Comparison of ENCODE assay signal across 10 cellular contexts in genomic region chr2:216555274-216555673, GRCh38. TPM values are rescaled to one million over a fixed set of nuclear protein-coding genes. Genes with fewer than 3 reads are reported as not detected.
DNase-seq lines count a peak whose midpoint lies in the region; FAIRE-seq and TF ChIP-seq lines count a peak whose summit lies in the region.
"Had no signal": no experiment of that assay in that cellular context is flagged by ENCODE, and none has a peak within 500 bp of the region (broad histone marks: within the 10 kb centered on the region; RNA-seq: fewer than 3 reads in every experiment).

No MANE protein-coding gene starts in this region.

- H2AFZ ChIP-seq in hepatocyte, result no peak overlapping the region

- H3K4me1 ChIP-seq in kidney (ENCODE audit: control insufficient read depth in 1 of 2, insufficient read depth in 1 of 2, low read depth in 1 of 2, low read length in 2 of 2) (peaks cover 0 to 5% of the 10 kb centered on the region in 2 donors), hepatocyte (ENCODE audit: insufficient read depth) (peaks cover 24% of the 10 kb centered on the region)

- in situ Hi-C loops in astrocyte of the spinal cord (cut with HindIII; ENCODE audit: low sequenced_read_pairs), result no loop called here

- no peaks in the 10 kb centered on the region for H3K36me3 ChIP-seq in kidney (ENCODE audit: control insufficient read depth in 1 of 2, insufficient read depth in 2 of 2, low read length in 2 of 2)
- no peaks in the 10 kb centered on the region for H3K36me3 ChIP-seq in hepatocyte (replicated peaks; ENCODE audit: insufficient read depth, low read depth)
- H3K36me3 ChIP-seq: neutrophil had no signal

- H3K27ac ChIP-seq in kidney (ENCODE audit: low read depth in 2 of 2, low read length in 2 of 2), result no peak overlapping the region
- H3K27ac ChIP-seq in hepatocyte, result no peak overlapping the region
- H3K27ac ChIP-seq: neutrophil had no signal

- TF ChIP-seq CTCF in astrocyte of the spinal cord (IDR thresholded peaks at IDR 0.05; ENCODE audit: low read depth, low read length), result no peak
- TF ChIP-seq CTCF in kidney (IDR thresholded peaks at IDR 0.05; ENCODE audit: borderline replicate concordance, extremely low read depth, insufficient read depth), result no peak
- TF ChIP-seq CTCF in hepatocyte (IDR thresholded peaks at IDR 0.05; ENCODE audit: poor library complexity), result no peak

- H3K9ac ChIP-seq in kidney (ENCODE audit: low read length in 2 of 2), result no peak overlapping the region

- H3K79me2 ChIP-seq in hepatocyte, result no peaks in the 10 kb centered on the region

- no peaks in the 10 kb centered on the region for H3K9me3 ChIP-seq in kidney (ENCODE audit: control insufficient read depth in 1 of 2, low read length in 2 of 2)
- H3K9me3 ChIP-seq in hepatocyte (ENCODE audit: low read depth), result no peaks in the 10 kb centered on the region
- H3K9me3 ChIP-seq: neutrophil had no signal

- H3K4me3 ChIP-seq in astrocyte of the spinal cord (ENCODE audit: low read depth, low read length), result no peak overlapping the region
- H3K4me3 ChIP-seq in kidney (ENCODE audit: low read length in 2 of 2), result no peak overlapping the region
- no peak overlapping the region for H3K4me3 ChIP-seq in hepatocyte

- no peaks in the 10 kb centered on the region for H4K20me1 ChIP-seq in hepatocyte (ENCODE audit: insufficient read depth, poor library complexity, severe bottlenecking)

- H3K4me2 ChIP-seq in hepatocyte, result no peak overlapping the region

- H3K27me3 ChIP-seq in hepatocyte, result no peaks in the 10 kb centered on the region
- H3K27me3 ChIP-seq: neutrophil had no signal

- peak; percentile 78 for DNase-seq in A172 (ENCODE audit: low spot score)
- DNase-seq in LHCN-M2 (ENCODE audit: low read depth), result peak; percentile 76
- peak; percentile 33 for DNase-seq in astrocyte of the spinal cord (ENCODE audit: low read depth, low spot score)
- DNase-seq in kidney, result peak; percentile 73
- no peak for DNase-seq in hepatocyte (ENCODE audit: low spot score)
- DNase-seq in DMS53 (lab: John Stamatoyannopoulos, UW), result no peak
- no peak for DNase-seq in NOMO-1 (lab: John Stamatoyannopoulos, UW; ENCODE audit: unreplicated experiment in 2 of 2)
- DNase-seq in activated CD4-positive, alpha-beta T cell treated with anti-CD3 and anti-CD28 coated beads for 48 hours, result no peak

- no peaks in the 10 kb centered on the region for H3K9me2 ChIP-seq in hepatocyte (replicated peaks; ENCODE audit: insufficient read depth)

- FAIRE-seq in kidney (lab: Jason Lieb, UNC), result no peak
- FAIRE-seq: bronchial epithelial cell had no signal

- WGBS in hepatocyte (ENCODE audit: low lambda C conversion rate, missing lambda C conversion rate), result 69% methylated on average over 6 of the region's 6 CpGs

- intact Hi-C loops in kidney (cut with DNase I), result no loop called here

RNA-seq across cellular contexts. Expression of gene RPL37A, which starts 56.6 kb away (rescaled TPM):
- total RNA-seq in A172 (2014; rRNA removed; shearing (Covaris generic)), result 1,184 and 1,454 TPM in 2 replicates
- total RNA-seq in LHCN-M2 (2014; rRNA removed), result 829 and 905 TPM in 2 replicates
- 5,692 TPM for polyA plus RNA-seq in LHCN-M2 (2012)
- 1,810 TPM for total RNA-seq in kidney
- 4,316 TPM for polyA plus RNA-seq in kidney (ENCODE audit: insufficient read depth, low read depth, low replicate concordance)
- 1,119 and 1,301 TPM in 2 replicates for total RNA-seq in hepatocyte
- polyA plus RNA-seq in hepatocyte, result 1,011 and 1,060 TPM in 2 replicates

Comparison
In these comparisons a context has a peak if more than half of its experiments do, and no peak if none do; other contexts are left out.
1. DNase-seq: peak in A172 (single experiment), LHCN-M2 (single experiment), astrocyte of the spinal cord (single experiment) and kidney (single experiment); none in hepatocyte (single experiment), DMS53 (single experiment), NOMO-1 (0 of 2) and activated CD4-positive, alpha-beta T cell treated with anti-CD3 and anti-CD28 coated beads for 48 hours (single experiment).